In genomic region chr19:39845621-39846175, GRCh38 we compare ENCODE assay signal across 8 cellular contexts. TPM values are rescaled to one million over a fixed set of nuclear protein-coding genes. Genes with fewer than 3 reads are reported as not detected.
DNase-seq lines count a peak whose midpoint lies in the region; ATAC-seq and TF ChIP-seq lines count a peak whose summit lies in the region.

No MANE protein-coding gene starts in this region.

- peaks cover 36% of the 10 kb centered on the region for H3K4me1 Mint-ChIP-seq in MCF 10A (ENCODE audit: insufficient read depth, unreplicated experiment)

- H3K27me3 Mint-ChIP-seq in MCF 10A (ENCODE audit: insufficient read depth, unreplicated experiment): no peaks in the 10 kb centered on the region

- peak overlapping the region; percentile 39 for H3K27ac ChIP-seq in ACC112 (ENCODE audit: low read depth, low read length)
- H3K27ac ChIP-seq in suprapubic skin: peak overlapping the region; percentile 77

- H3K36me3 ChIP-seq in ACC112 (ENCODE audit: insufficient read depth, low read length) (no peaks in the 10 kb centered on the region), suprapubic skin (no peaks in the 10 kb centered on the region)

- H3K27me3 ChIP-seq in ACC112 (ENCODE audit: insufficient read depth, low read length) (no peaks in the 10 kb centered on the region), suprapubic skin (no peaks in the 10 kb centered on the region)

- intact Hi-C loops in MCF 10A (cut with micrococcal nuclease): loop anchor here (2.0 kb wide), 1 partner anchor 125 kb away; the partner anchor contains the start of gene PSMC4

- POLR2A ChIA-PET in MCF 10A (lab: Yijun Ruan, JAX): interaction anchor here (0.5 to 4.1 kb wide), 13 partner anchors 9 to 410 kb away, joined by 3 to 41 read pairs (median 5); partner anchors contain the start of genes DYRK1B, PSMC4, RPS16 and ZNF546

- TF ChIP-seq CTCF in MCF 10A (IDR thresholded peaks at IDR 0.05; ENCODE audit: unreplicated experiment) (no peak), suprapubic skin (IDR thresholded peaks at IDR 0.05) (no peak)

- no peak for TF ChIP-seq EP300 in suprapubic skin (IDR thresholded peaks at IDR 0.05)

- WGBS in suprapubic skin: 0% methylated on average over 26 of the region's 26 CpGs

- H3K4me1 ChIP-seq in ACC112 (ENCODE audit: control insufficient read depth, insufficient read depth, low read length, unreplicated experiment): peaks cover 27% of the 10 kb centered on the region
- peaks cover 55% of the 10 kb centered on the region for H3K4me1 ChIP-seq in suprapubic skin

- H3K9me3 Mint-ChIP-seq in MCF 10A (ENCODE audit: unreplicated experiment): no peaks in the 10 kb centered on the region

- H3K4me3 Mint-ChIP-seq in MCF 10A (ENCODE audit: unreplicated experiment): peak overlapping the region; percentile 90

- H3K9me3 ChIP-seq in suprapubic skin: no peaks in the 10 kb centered on the region

- DNase-seq in NCI-H748 (lab: John Stamatoyannopoulos, UW; ENCODE audit: unreplicated experiment) (peak; percentile 56), MCF 10A (ENCODE audit: unreplicated experiment) (peak; percentile 34), left kidney (ENCODE audit: low read depth, low spot score) (peak; percentile 65), suprapubic skin (ENCODE audit: low spot score in 2 of 2) (no peak)

- CTCF ChIA-PET in MCF 10A (lab: Yijun Ruan, JAX): interaction anchor here (0.6 to 6.9 kb wide), 12 partner anchors 10 to 447 kb away, joined by 3 to 67 read pairs (median 4); partner anchors contain the start of gene PSMC4

- H3K79me2 ChIP-seq in ACC112 (ENCODE audit: control insufficient read depth, insufficient read depth, low read length, unreplicated experiment): peaks cover 52% of the 10 kb centered on the region

- ATAC-seq in GM18907 (IDR thresholded peaks at IDR 0.05; ENCODE audit: unreplicated experiment) (peak; percentile 5), GM21528 (IDR thresholded peaks at IDR 0.05; ENCODE audit: low FRiP score, unreplicated experiment) (no peak), GM18520 (IDR thresholded peaks at IDR 0.05; ENCODE audit: unreplicated experiment) (no peak)

- peak overlapping the region; percentile 44 for H2AFZ ChIP-seq in ACC112 (ENCODE audit: low read length, unreplicated experiment)

- H3K27ac Mint-ChIP-seq in MCF 10A (ENCODE audit: low read depth, unreplicated experiment): peak overlapping the region; percentile 90

- TSS peak; percentile 60 for BruUV-seq in MCF 10A (replicated peaks; lab: Mats Ljungman, UMichigan)

- H3K4me3 ChIP-seq in ACC112 (ENCODE audit: low read depth, low read length) (peak overlapping the region; percentile 86), suprapubic skin (peak overlapping the region; percentile 63)

- no peak for TF ChIP-seq POLR2A in suprapubic skin (IDR thresholded peaks at IDR 0.05)

- peaks cover 14% of the 10 kb centered on the region for H3K36me3 Mint-ChIP-seq in MCF 10A (ENCODE audit: insufficient read depth, unreplicated experiment)

RNA-seq across cellular contexts. Expression of gene FBL, which starts 0.5 kb away (rescaled TPM):
- total RNA-seq in MCF 10A (2022): 355 and 502 TPM in 2 replicates
- total RNA-seq in suprapubic skin: 100 to 1,000 TPM; 193 to 333 (median 273) TPM

RNA-seq across cellular contexts. Expression of gene DYRK1B, which starts 11.7 kb away (rescaled TPM):
- 11.8 and 14.3 TPM in 2 replicates for total RNA-seq in MCF 10A (2022)
- total RNA-seq in suprapubic skin: 10 to 100 TPM; 17.9 to 31.7 (median 24.2) TPM

Comparison
In these comparisons a context has a peak if more than half of its experiments do, and no peak if none do; other contexts are left out.
1. DNase-seq: peak in NCI-H748 (single experiment), MCF 10A (single experiment) and left kidney (single experiment); none in suprapubic skin (0 of 2).